ENCODE assay signal across 2 cellular contexts in genomic region chr10:29102233-29102632, GRCh38.
TF ChIP-seq lines count a peak whose summit lies in the region.

No MANE protein-coding gene starts in this region.

TF ChIP-seq in A549, 52 proteins besides CTCF, POLR2A, EP300 and RAD21 (continued from another document):
- no peak for TF ChIP-seq HOXB5 (CRISPR knock-in tag; IDR thresholded peaks at IDR 0.05)
- no peak for TF ChIP-seq RARB (CRISPR knock-in tag; IDR thresholded peaks at IDR 0.05)

TF ChIP-seq in IMR-90, 13 proteins besides CTCF, POLR2A, EP300 and RAD21 (continued from another document):
- TF ChIP-seq NFE2L2 (IDR thresholded peaks at IDR 0.05; ENCODE audit: low read depth, low read length) (no peak), MAFK (IDR thresholded peaks at IDR 0.05; ENCODE audit: low read depth, low read length) (no peak), USF2 (IDR thresholded peaks at IDR 0.05; ENCODE audit: low read depth, low read length) (no peak)
TF ChIP-seq in IMR-90: peak in this region for 0.
